Comparison of ENCODE assay signal across 8 cellular contexts in genomic region chr12:100267603-100268281, GRCh38. TPM values are rescaled to one million over a fixed set of nuclear protein-coding genes. Genes with fewer than 3 reads are reported as not detected.
DNase-seq lines count a peak whose midpoint lies in the region; ATAC-seq, FAIRE-seq and TF ChIP-seq lines count a peak whose summit lies in the region.

No MANE protein-coding gene starts in this region.

- no peaks in the 10 kb centered on the region for H3K27me3 Mint-ChIP-seq in activated naive CD8-positive, alpha-beta T cell

- TF ChIP-seq CTCF in GM10266 (IDR thresholded peaks at IDR 0.05; ENCODE audit: control insufficient read depth, insufficient read depth, low read depth, missing control alignments) = no peak

- H3K27me3 ChIP-seq in Karpas-422 (ENCODE audit: low read length) = no peaks in the 10 kb centered on the region
- H3K27me3 ChIP-seq in right cardiac atrium (ENCODE audit: control insufficient read depth, insufficient read depth) = no peaks in the 10 kb centered on the region
- no peaks in the 10 kb centered on the region for H3K27me3 ChIP-seq in skeletal muscle satellite cell (ENCODE audit: control insufficient read depth, insufficient read depth, low read length)

- H3K4me3 Mint-ChIP-seq in activated naive CD8-positive, alpha-beta T cell = peak overlapping the region; percentile 98

- peak overlapping the region; percentile 90 for H3K4me2 ChIP-seq in Karpas-422 (ENCODE audit: low read depth, low read length, poor library complexity, severe bottlenecking)
- H3K4me2 ChIP-seq in skeletal muscle satellite cell (ENCODE audit: low read length) = peak overlapping the region; percentile 82

- H3K4me1 ChIP-seq in Karpas-422 (ENCODE audit: low read length) (peaks cover 44% of the 10 kb centered on the region), right cardiac atrium (ENCODE audit: control insufficient read depth, insufficient read depth, low read length) (no peaks in the 10 kb centered on the region), skeletal muscle satellite cell (ENCODE audit: control insufficient read depth, insufficient read depth, low read length) (peaks cover 19% of the 10 kb centered on the region)

- H3K4me1 Mint-ChIP-seq in activated naive CD8-positive, alpha-beta T cell (ENCODE audit: low read depth) = peaks cover 39% of the 10 kb centered on the region

- peak; percentile 21 for DNase-seq in GM10266 (ENCODE audit: extremely low spot score)
- DNase-seq in Karpas-422 = peak; percentile 58
- DNase-seq in right cardiac atrium = peak in 1 of 3 donors; percentile 66
- no peak for DNase-seq in GM12891 (ENCODE audit: insufficient read length, low spot score)
- DNase-seq in iPS-NIHi11 (ENCODE audit: low spot score) = no peak

- H3K9me2 ChIP-seq in Karpas-422 (replicated peaks; ENCODE audit: insufficient read depth, low read length) = no peaks in the 10 kb centered on the region

- H2AFZ ChIP-seq in Karpas-422 (ENCODE audit: low read length) = peak overlapping the region; percentile 91

- H3K9me3 ChIP-seq in Karpas-422 (ENCODE audit: low read length) (no peaks in the 10 kb centered on the region), right cardiac atrium (ENCODE audit: control insufficient read depth, low read length) (no peaks in the 10 kb centered on the region), skeletal muscle satellite cell (replicated peaks; ENCODE audit: low read length) (no peaks in the 10 kb centered on the region)

- H4K20me1 ChIP-seq in Karpas-422 (ENCODE audit: insufficient read depth, low read depth, low read length) = peaks cover 11% of the 10 kb centered on the region; the same call in 1 of the 2 replicates

- H3K27ac ChIP-seq in Karpas-422 (ENCODE audit: low read length) = peak overlapping the region; percentile 50
- H3K27ac ChIP-seq in right cardiac atrium (ENCODE audit: low read length) = peak overlapping the region; percentile 67

- H3K27ac Mint-ChIP-seq in activated naive CD8-positive, alpha-beta T cell = peak overlapping the region; percentile 84

- H3K4me3 ChIP-seq in Karpas-422 (ENCODE audit: low read length) = peak overlapping the region; percentile 97
- peak overlapping the region; percentile 86 for H3K4me3 ChIP-seq in right cardiac atrium (ENCODE audit: low read length)
- H3K4me3 ChIP-seq in skeletal muscle satellite cell (ENCODE audit: low read length) = peak overlapping the region; percentile 93

- peaks cover 61% of the 10 kb centered on the region for H3K79me2 ChIP-seq in Karpas-422 (ENCODE audit: low read length)

- H3K9ac ChIP-seq in Karpas-422 (ENCODE audit: low read length) = peak overlapping the region; percentile 95
- peak overlapping the region; percentile 97 for H3K9ac ChIP-seq in skeletal muscle satellite cell (ENCODE audit: low read depth, low read length)

- TF ChIP-seq POLR2A in GM12891 (IDR thresholded peaks at IDR 0.05; ENCODE audit: low read depth, low read length) = no peak; the same call in 1 of the 2 replicates

- no peaks in the 10 kb centered on the region for H3K9me3 Mint-ChIP-seq in activated naive CD8-positive, alpha-beta T cell (ENCODE audit: low read depth)

- ATAC-seq in GM21619 (IDR thresholded peaks at IDR 0.05; ENCODE audit: unreplicated experiment) (peak; percentile 15), right cardiac atrium (peak; percentile 15 to 40)

- no peak for FAIRE-seq in GM12891 (lab: Jason Lieb, UNC)

- under 1% methylated on average over 33 of the region's 33 CpGs for WGBS in right cardiac atrium

- H3K36me3 ChIP-seq in Karpas-422 (ENCODE audit: insufficient read depth, low read length) = peaks cover 11% of the 10 kb centered on the region
- H3K36me3 ChIP-seq in skeletal muscle satellite cell (ENCODE audit: insufficient read depth, low read length) = no peaks in the 10 kb centered on the region

- intact Hi-C loops in right cardiac atrium (cut with DNase I) = no loop called here

- H3K36me3 Mint-ChIP-seq in activated naive CD8-positive, alpha-beta T cell = no peaks in the 10 kb centered on the region

TF ChIP-seq in GM12891, 5 proteins besides CTCF, POLR2A, EP300 and RAD21:
- TF ChIP-seq PAX5 (IDR thresholded peaks at IDR 0.05; ENCODE audit: insufficient read depth, low read length, severe bottlenecking) = no peak
- TF ChIP-seq SPI1 (IDR thresholded peaks at IDR 0.05; ENCODE audit: low read depth, low read length) = no peak
- TF ChIP-seq TAF1 (IDR thresholded peaks at IDR 0.05; ENCODE audit: low read depth, low read length) = no peak
- no peak for TF ChIP-seq POU2F2 (IDR thresholded peaks at IDR 0.05; ENCODE audit: low read depth, low read length)
- no peak for TF ChIP-seq POLR2AphosphoS5 (IDR thresholded peaks at IDR 0.05; ENCODE audit: low read depth, low read length)

RNA-seq across cellular contexts. Expression of gene SCYL2, which starts 0.8 kb away (rescaled TPM):
- total RNA-seq in Karpas-422 (2014; rRNA removed; shearing (Covaris generic); ENCODE audit: low replicate concordance) = 43.9 and 96.2 TPM in 2 replicates
- 10 to 100 TPM; 28.2 to 31.4 (median 30.2) TPM for total RNA-seq in right cardiac atrium
- polyA plus RNA-seq in right cardiac atrium = 8.1 TPM
- total RNA-seq in skeletal muscle satellite cell (2012; rRNA removed) = 30.4 and 34.0 TPM in 2 replicates
- 12.4 TPM for polyA plus RNA-seq in GM12891 (2012; ENCODE audit: low read depth, missing spikeins)

RNA-seq across cellular contexts. Expression of gene DEPDC4, which starts 0.9 kb away (rescaled TPM):
- total RNA-seq in Karpas-422 (2014; rRNA removed; shearing (Covaris generic); ENCODE audit: low replicate concordance) = 1.9 and 6.2 TPM in 2 replicates
- total RNA-seq in right cardiac atrium = under 1 TPM in 3 of 4 donors, not detected in 1; 0.54 to 0.84 (median 0.74) TPM
- 0.50 TPM for polyA plus RNA-seq in right cardiac atrium
- 0.66 and 1.5 TPM in 2 replicates for total RNA-seq in skeletal muscle satellite cell (2012; rRNA removed)
- polyA plus RNA-seq in GM12891 (2012; ENCODE audit: low read depth, missing spikeins) = 1.9 TPM

Comparison
In these comparisons a context has a peak if more than half of its experiments do, and no peak if none do; other contexts are left out.
1. DNase-seq: peak in GM10266 (single experiment) and Karpas-422 (single experiment); none in GM12891 (single experiment) and iPS-NIHi11 (single experiment).
2. Peak in every context shown above with its lines, with median percentiles within 50 percentile points of each other: H3K4me3 ChIP-seq.